ENCODE assay signal across 8 cellular contexts in genomic region chr14:70642313-70643235, GRCh38. TPM values are rescaled to one million over a fixed set of nuclear protein-coding genes. Genes with fewer than 3 reads are reported as not detected.
DNase-seq lines count a peak whose midpoint lies in the region; ATAC-seq, FAIRE-seq and TF ChIP-seq lines count a peak whose summit lies in the region.

No MANE protein-coding gene starts in this region.

- H3K4me1 ChIP-seq in HEK293 (ENCODE audit: control insufficient read depth, insufficient read depth, low read length) (peaks cover 9% of the 10 kb centered on the region; the same call in 1 of the 2 replicates), Panc1 (ENCODE audit: control insufficient read depth, insufficient read depth, low read length) (no peaks in the 10 kb centered on the region), keratinocyte (ENCODE audit: control insufficient read depth, extremely low read depth, insufficient read depth, low read length) (peaks cover 14% of the 10 kb centered on the region)

- no peak for FAIRE-seq in keratinocyte (lab: Jason Lieb, UNC)

- BruUV-seq in Panc1 (replicated peaks; lab: Mats Ljungman, UMichigan): no TSS peak

- peak overlapping the region; percentile 63 for H3K4me2 ChIP-seq in keratinocyte (ENCODE audit: control insufficient read depth, extremely low read depth, insufficient read depth, low read depth, low read length)

- intact Hi-C loops in Panc1 (cut with micrococcal nuclease; ENCODE audit: unreplicated experiment): no loop called here

- TF ChIP-seq CTCF in GM06990 (IDR thresholded peaks at IDR 0.05; ENCODE audit: insufficient read depth, low read length, poor library complexity, severe bottlenecking) (no peak), HEK293 (tag by site-specific recombination; IDR thresholded peaks at IDR 0.05) (no peak), Panc1 (IDR thresholded peaks at IDR 0.05) (no peak), brain microvascular endothelial cell (IDR thresholded peaks at IDR 0.05; ENCODE audit: low read depth, low read length, missing control alignments) (no peak), keratinocyte (optimal IDR thresholded peaks at IDR 0.05 in 1 of 3, IDR thresholded peaks at IDR 0.05 in 1 of 3, conservative IDR thresholded peaks at IDR 0.05 in 1 of 3; ENCODE audit: extremely low read depth in 1 of 3, insufficient read depth in 2 of 3, low read length in 3 of 3) (no peak)

- peaks cover 19% of the 10 kb centered on the region for H3K36me3 Mint-ChIP-seq in stimulated activated effector memory CD8-positive, alpha-beta T cell treated with anti-CD3 and anti-CD28 coated beads, Interleukin-12 subunit alpha, Interleukin-12 subunit beta, amount 100 ng/mL, for 72 hours

- peak overlapping the region; percentile 67 for H3K4me3 ChIP-seq in GM06990 (replicated peaks; ENCODE audit: low read depth, low read length)
- H3K4me3 ChIP-seq in HEK293 (ENCODE audit: low read depth, low read length): peak overlapping the region; percentile 71
- H3K4me3 ChIP-seq in Panc1 (ENCODE audit: low read depth in 2 of 2, low read length in 2 of 2): peak overlapping the region; percentile 43 to 44
- H3K4me3 ChIP-seq in brain microvascular endothelial cell (ENCODE audit: low read depth, low read length): peak overlapping the region; percentile 43
- peak overlapping the region; percentile 47 to 73 (median 70) for H3K4me3 ChIP-seq in keratinocyte (ENCODE audit: control insufficient read depth in 2 of 3, extremely low read depth in 1 of 3, insufficient read depth in 2 of 3, low read depth in 1 of 3, low read length in 3 of 3)

- no peaks in the 10 kb centered on the region for H3K9me3 Mint-ChIP-seq in stimulated activated effector memory CD8-positive, alpha-beta T cell treated with anti-CD3 and anti-CD28 coated beads, Interleukin-12 subunit alpha, Interleukin-12 subunit beta, amount 100 ng/mL, for 72 hours

- peak overlapping the region; percentile 15 for H3K9ac ChIP-seq in keratinocyte (ENCODE audit: control insufficient read depth, extremely low read depth, insufficient read depth, low read length)

- H3K36me3 ChIP-seq in GM06990 (ENCODE audit: control insufficient read depth, insufficient read depth, low read length): no peaks in the 10 kb centered on the region
- no peaks in the 10 kb centered on the region for H3K36me3 ChIP-seq in HEK293 (ENCODE audit: control insufficient read depth in 2 of 2, insufficient read depth in 1 of 2, low read length in 2 of 2)
- H3K36me3 ChIP-seq in Panc1 (ENCODE audit: control insufficient read depth, insufficient read depth, low read length): no peaks in the 10 kb centered on the region
- H3K36me3 ChIP-seq in brain microvascular endothelial cell (replicated peaks): no peaks in the 10 kb centered on the region
- H3K36me3 ChIP-seq in keratinocyte (ENCODE audit: control insufficient read depth in 2 of 2, extremely low read depth in 1 of 2, insufficient read depth in 2 of 2, low read length in 2 of 2): no peaks in the 10 kb centered on the region

- peak; percentile 81 for DNase-seq in GM06990 (ENCODE audit: extremely low read depth, insufficient read length)
- DNase-seq in Panc1 (ENCODE audit: low read depth, low spot score): no peak
- no peak for DNase-seq in brain microvascular endothelial cell
- no peak for DNase-seq in keratinocyte (ENCODE audit: low read depth, low spot score)
- peak in 1 of 2 donors; percentile 68 for DNase-seq in stimulated activated effector memory CD8-positive, alpha-beta T cell treated with anti-CD3 and anti-CD28 coated beads, Interleukin-12 subunit alpha, Interleukin-12 subunit beta, amount 100 ng/mL, for 72 hours (ENCODE audit: low spot score in 2 of 2)
- DNase-seq in OCI-M1 (lab: John Stamatoyannopoulos, UW): no peak

- H3K4me1 Mint-ChIP-seq in stimulated activated effector memory CD8-positive, alpha-beta T cell treated with anti-CD3 and anti-CD28 coated beads, Interleukin-12 subunit alpha, Interleukin-12 subunit beta, amount 100 ng/mL, for 72 hours: peaks cover 42% of the 10 kb centered on the region

- H4K20me1 ChIP-seq in keratinocyte (ENCODE audit: control insufficient read depth, extremely low read depth, insufficient read depth, low read length): no peaks in the 10 kb centered on the region

- POLR2A ChIA-PET in HEK293 (lab: Yijun Ruan, JAX) (interaction anchor here (1.3 to 1.8 kb wide), 2 partner anchors 23 to 167 kb away, joined by 3 to 6 read pairs; partner anchors contain the start of gene MAP3K9), Panc1 (lab: Charles Lee) (no interaction called here)

- no peaks in the 10 kb centered on the region for H3K9me1 ChIP-seq in keratinocyte (ENCODE audit: control insufficient read depth, extremely low read depth, insufficient read depth, low read length)

- in situ Hi-C loops in Panc1 (cut with HindIII; ENCODE audit: low pct_unique_long_range_greater_than_20kb, low sequenced_read_pairs): no loop called here
- in situ Hi-C loops in brain microvascular endothelial cell (cut with HindIII; ENCODE audit: low pct_ligation_motif_present, low sequenced_read_pairs): no loop called here

- dilution Hi-C loops in keratinocyte (cut with MboI; ENCODE audit: extremely low pct_ligation_motif_present, low sequenced_read_pairs): no loop called here

- CTCF ChIA-PET in HEK293 (lab: Yijun Ruan, JAX) (no interaction called here), Panc1 (lab: Charles Lee) (no interaction called here)

- peak overlapping the region; percentile 89 for H3K27ac Mint-ChIP-seq in stimulated activated effector memory CD8-positive, alpha-beta T cell treated with anti-CD3 and anti-CD28 coated beads, Interleukin-12 subunit alpha, Interleukin-12 subunit beta, amount 100 ng/mL, for 72 hours

- H3K4me3 Mint-ChIP-seq in stimulated activated effector memory CD8-positive, alpha-beta T cell treated with anti-CD3 and anti-CD28 coated beads, Interleukin-12 subunit alpha, Interleukin-12 subunit beta, amount 100 ng/mL, for 72 hours: peak overlapping the region; percentile 93

- H2AFZ ChIP-seq in keratinocyte (ENCODE audit: control insufficient read depth, low read length): peak overlapping the region; percentile 74

- peak overlapping the region; percentile 74; the same call in 1 of the 2 replicates for H3K27ac ChIP-seq in HEK293 (ENCODE audit: extremely low read depth, low read depth, low read length)
- H3K27ac ChIP-seq in Panc1 (ENCODE audit: low read length): no peak overlapping the region
- H3K27ac ChIP-seq in brain microvascular endothelial cell: no peak overlapping the region
- no peak overlapping the region for H3K27ac ChIP-seq in keratinocyte (ENCODE audit: control insufficient read depth, insufficient read depth, low read length)

- H3K9me3 ChIP-seq in HEK293 (ENCODE audit: control insufficient read depth, insufficient read depth, low read depth, low read length) (no peaks in the 10 kb centered on the region), Panc1 (ENCODE audit: control insufficient read depth, insufficient read depth, low read depth, low read length) (no peaks in the 10 kb centered on the region), keratinocyte (ENCODE audit: control insufficient read depth, low read depth, low read length) (no peaks in the 10 kb centered on the region)

- no peaks in the 10 kb centered on the region for H3K79me2 ChIP-seq in keratinocyte (ENCODE audit: control insufficient read depth, insufficient read depth, low read length)

- ATAC-seq in Panc1 (peak; percentile 62), HG03469 (IDR thresholded peaks at IDR 0.05; ENCODE audit: unreplicated experiment) (no peak)
- ATAC-seq in stimulated activated effector memory CD8-positive, alpha-beta T cell treated with anti-CD3 and anti-CD28 coated beads, Interleukin-12 subunit alpha, Interleukin-12 subunit beta, amount 100 ng/mL, for 72 hours: peak; percentile 59

- H3K27me3 ChIP-seq in GM06990 (replicated peaks; ENCODE audit: control insufficient read depth, insufficient read depth, low read length) (no peaks in the 10 kb centered on the region), Panc1 (ENCODE audit: control insufficient read depth, insufficient read depth, low read length) (peaks cover 20% of the 10 kb centered on the region), brain microvascular endothelial cell (replicated peaks) (peaks cover 34% of the 10 kb centered on the region), keratinocyte (ENCODE audit: control insufficient read depth, extremely low read depth, insufficient read depth, low read length) (peaks cover 29% of the 10 kb centered on the region)

TF ChIP-seq in HEK293, 187 proteins besides CTCF, POLR2A, EP300 and RAD21 (continues in another document):
- peak; percentile 94 for TF ChIP-seq ZNF449 (tag by site-specific recombination; IDR thresholded peaks at IDR 0.05)

RNA-seq across cellular contexts. Expression of gene TTC9, which starts 0.9 kb away (rescaled TPM):
- 0.49 TPM for total RNA-seq in Panc1 (2021; ENCODE audit: unreplicated experiment)
- polyA plus RNA-seq in Panc1 (2012; ENCODE audit: insufficient read length): 0.17 TPM
- 0.50 to 0.85 TPM (median 0.59 TPM) in 3 replicates for polyA plus RNA-seq in keratinocyte
- polyA plus RNA-seq in keratinocyte (2011; ENCODE audit: low read depth): 1.9 TPM
- 0.90 and 1.4 TPM in 2 replicates for polyA plus RNA-seq in keratinocyte (2011; cell fraction: cytosol; rRNA removed)
- polyA plus RNA-seq in keratinocyte (2011; cell fraction: nucleus; rRNA removed): 0.71 and 1.0 TPM in 2 replicates
- 0.69 and 2.9 TPM in 2 replicates for polyA plus RNA-seq in keratinocyte (2012; ENCODE audit: low replicate concordance)
- 0.43 to 0.98 TPM (median 0.58 TPM) in 3 replicates for polyA minus RNA-seq in keratinocyte
- 0.38 TPM for polyA minus RNA-seq in keratinocyte (2011; cell fraction: cytosol; rRNA and poly(A)+ RNA removed)
- polyA minus RNA-seq in keratinocyte (2011; cell fraction: nucleus; rRNA and poly(A)+ RNA removed): 0.54 and 0.74 TPM in 2 replicates

RNA-seq across cellular contexts. Expression of gene MED6, which starts 42.1 kb away (rescaled TPM):
- 24.4 TPM for total RNA-seq in Panc1 (2021; ENCODE audit: unreplicated experiment)
- polyA plus RNA-seq in Panc1 (2012; ENCODE audit: insufficient read length): 12.2 TPM
- 36.9 to 52.6 TPM (median 40.0 TPM) in 3 replicates for polyA plus RNA-seq in keratinocyte
- polyA plus RNA-seq in keratinocyte (2011; ENCODE audit: low read depth): 18.2 TPM
- polyA plus RNA-seq in keratinocyte (2011; cell fraction: cytosol; rRNA removed): 26.0 and 64.8 TPM in 2 replicates
- polyA plus RNA-seq in keratinocyte (2011; cell fraction: nucleus; rRNA removed): 39.4 and 58.8 TPM in 2 replicates
- polyA plus RNA-seq in keratinocyte (2012; ENCODE audit: low replicate concordance): 26.0 and 32.3 TPM in 2 replicates
- polyA minus RNA-seq in keratinocyte: 6.2 to 50.8 TPM (median 44.2 TPM) in 3 replicates
- polyA minus RNA-seq in keratinocyte (2011; cell fraction: cytosol; rRNA and poly(A)+ RNA removed): 11.1 TPM
- polyA minus RNA-seq in keratinocyte (2011; cell fraction: nucleus; rRNA and poly(A)+ RNA removed): 19.5 and 37.3 TPM in 2 replicates
